Comparison of ENCODE assay signal across 1 cellular context in the genomic region with DNA sequence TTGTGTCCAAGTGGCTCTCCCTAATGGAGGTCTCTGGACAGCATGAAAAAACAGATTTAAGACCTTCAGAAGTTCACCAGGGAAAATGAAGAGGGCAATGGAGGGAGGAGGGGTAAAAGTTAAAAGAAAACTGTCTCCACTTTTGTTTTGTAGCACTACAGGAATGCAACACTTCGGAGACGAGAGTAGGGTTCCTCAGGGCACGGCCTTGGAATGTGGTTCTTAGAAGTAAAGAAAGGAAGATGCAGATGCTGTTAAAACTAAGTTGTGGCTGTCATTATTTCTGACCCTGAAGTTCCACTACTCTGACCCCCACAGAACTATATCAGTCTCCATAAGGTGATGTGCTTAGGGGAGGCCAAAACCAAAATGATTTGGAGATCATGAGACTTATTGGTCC.
TF ChIP-seq lines count a peak whose summit lies in the region.

No MANE protein-coding gene starts in this region.

TF ChIP-seq in H1, 55 proteins besides CTCF, POLR2A, EP300 and RAD21 (continued from another document):
- TF ChIP-seq, protein P1, sequence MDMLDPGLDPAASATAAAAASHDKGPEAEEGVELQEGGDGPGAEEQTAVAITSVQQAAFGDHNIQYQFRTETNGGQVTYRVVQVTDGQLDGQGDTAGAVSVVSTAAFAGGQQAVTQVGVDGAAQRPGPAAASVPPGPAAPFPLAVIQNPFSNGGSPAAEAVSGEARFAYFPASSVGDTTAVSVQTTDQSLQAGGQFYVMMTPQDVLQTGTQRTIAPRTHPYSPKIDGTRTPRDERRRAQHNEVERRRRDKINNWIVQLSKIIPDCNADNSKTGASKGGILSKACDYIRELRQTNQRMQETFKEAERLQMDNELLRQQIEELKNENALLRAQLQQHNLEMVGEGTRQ (IDR thresholded peaks at IDR 0.05; ENCODE audit: low read length), result no peak
